23 cellular contexts compared by ENCODE assay signal in genomic region chr11:133323354-133323753, GRCh38.
"Had no signal": no experiment of that assay in that cellular context is flagged by ENCODE, and none has a peak within 500 bp of the region (broad histone marks: within the 10 kb centered on the region; RNA-seq: fewer than 3 reads in every experiment).

No MANE protein-coding gene starts in this region.

- H3K4me3 Mint-ChIP-seq: activated naive CD8-positive, alpha-beta T cell treated with anti-CD3 and anti-CD28 coated beads, Interleukin-2, amount 10 ng/mL, durations not matched to agents 7 days and 5 days; activated T-cell treated with anti-CD3 and anti-CD28 coated beads, Interleukin-2, amount 50 U/mL, for 4 hours; dendritic cell treated with granulocyte-macrophage colony-stimulating factor and Interleukin-4, amounts not matched to agents 40 ng/mL and 50 ng/mL, for 4 days; natural killer cell treated with Interleukin-12 subunit alpha and Interleukin-12 subunit beta and Interleukin-15 and Interleukin-18, amount 100 ng/mL, for 72 hours; WTC11 had no signal

- H3K9me3 ChIP-seq: body of pancreas, neutrophil, ovary, prostate gland, thyroid gland had no signal

- H3K36me3 ChIP-seq: cardiac muscle cell, neutrophil, ovary, prostate gland, thyroid gland had no signal

- H3K27me3 ChIP-seq: body of pancreas, cardiac muscle cell, foreskin keratinocyte, neutrophil, ovary, thyroid gland had no signal

- H3K4me1 Mint-ChIP-seq: activated naive CD8-positive, alpha-beta T cell treated with anti-CD3 and anti-CD28 coated beads, Interleukin-2, amount 10 ng/mL, durations not matched to agents 7 days and 5 days had no signal

- H3K4me1 ChIP-seq: body of pancreas, foreskin keratinocyte, prostate gland, thyroid gland had no signal

- H3K27me3 Mint-ChIP-seq: activated naive CD8-positive, alpha-beta T cell treated with anti-CD3 and anti-CD28 coated beads, Interleukin-2, amount 10 ng/mL, durations not matched to agents 7 days and 5 days; dendritic cell treated with granulocyte-macrophage colony-stimulating factor and Interleukin-4, amounts not matched to agents 40 ng/mL and 50 ng/mL, for 4 days; natural killer cell treated with Interleukin-12 subunit alpha and Interleukin-12 subunit beta and Interleukin-15 and Interleukin-18, amount 100 ng/mL, for 72 hours had no signal

- H3K27ac Mint-ChIP-seq: activated naive CD8-positive, alpha-beta T cell treated with anti-CD3 and anti-CD28 coated beads, Interleukin-2, amount 10 ng/mL, durations not matched to agents 7 days and 5 days; activated T-helper 2 cell treated with anti-CD3 and anti-CD28 coated beads, Interferon-gamma antibody, Interleukin-2, Interleukin-4, amounts not matched to agents 10 μg/mL and 5 μg/mL and 100 μg/mL, durations not matched to agents 14 hours and 24 hours and 36 hours; dendritic cell treated with granulocyte-macrophage colony-stimulating factor and Interleukin-4, amounts not matched to agents 40 ng/mL and 50 ng/mL, for 4 days; natural killer cell treated with Interleukin-12 subunit alpha and Interleukin-12 subunit beta and Interleukin-15 and Interleukin-18, amount 100 ng/mL, for 72 hours; WTC11 had no signal

- H3K36me3 Mint-ChIP-seq: activated naive CD8-positive, alpha-beta T cell treated with anti-CD3 and anti-CD28 coated beads, Interleukin-2, amount 10 ng/mL, durations not matched to agents 7 days and 5 days; natural killer cell treated with Interleukin-12 subunit alpha and Interleukin-12 subunit beta and Interleukin-15 and Interleukin-18, amount 100 ng/mL, for 72 hours; WTC11 had no signal

- H3K27ac ChIP-seq: body of pancreas, cardiac muscle cell, foreskin keratinocyte, neutrophil, ovary, prostate gland, thyroid gland had no signal

- H3K4me3 ChIP-seq: body of pancreas, cardiac muscle cell, ovary, prostate gland, thyroid gland had no signal

- H3K9me3 Mint-ChIP-seq: activated naive CD8-positive, alpha-beta T cell treated with anti-CD3 and anti-CD28 coated beads, Interleukin-2, amount 10 ng/mL, durations not matched to agents 7 days and 5 days; activated T-cell treated with anti-CD3 and anti-CD28 coated beads, Interleukin-2, amount 50 U/mL, for 4 hours; natural killer cell treated with Interleukin-12 subunit alpha and Interleukin-12 subunit beta and Interleukin-15 and Interleukin-18, amount 100 ng/mL, for 72 hours; WTC11 had no signal

- ATAC-seq: activated T-cell treated with anti-CD3 and anti-CD28 coated beads, Interleukin-2, amount 50 U/mL, for 4 hours; body of pancreas; foreskin keratinocyte; left ventricle myocardium superior; natural killer cell treated with Interleukin-12 subunit alpha and Interleukin-12 subunit beta and Interleukin-15 and Interleukin-18, amount 100 ng/mL, for 72 hours; WTC11 had no signal

- DNase-seq: activated CD8-positive, alpha-beta memory T cell treated with anti-CD3 and anti-CD28 coated beads, Interleukin-2, amount 50 U/mL, for 48 hours; activated naive CD4-positive, alpha-beta T cell; activated naive CD8-positive, alpha-beta T cell treated with anti-CD3 and anti-CD28 coated beads, Interleukin-2, amount 10 ng/mL, durations not matched to agents 7 days and 5 days; activated T-cell treated with anti-CD3 and anti-CD28 coated beads, Interleukin-2, amount 50 U/mL, for 4 hours; amniotic stem cell; body of pancreas; effector CD8-positive, alpha-beta T cell; foreskin keratinocyte; left ventricle myocardium superior; mammary epithelial cell; midbrain; ovary; stimulated activated CD4-positive, alpha-beta T cell treated with anti-CD3 and anti-CD28 coated beads, Interleukin-4, amount 100 ng/mL, for 24 hours; stimulated activated naive CD4-positive, alpha-beta T cell treated with Interleukin-2 at 50 U/mL for 16 hours; T-helper 1 cell; thyroid gland had no signal
